ENCODE assay signal across 24 cellular contexts in the genomic region with DNA sequence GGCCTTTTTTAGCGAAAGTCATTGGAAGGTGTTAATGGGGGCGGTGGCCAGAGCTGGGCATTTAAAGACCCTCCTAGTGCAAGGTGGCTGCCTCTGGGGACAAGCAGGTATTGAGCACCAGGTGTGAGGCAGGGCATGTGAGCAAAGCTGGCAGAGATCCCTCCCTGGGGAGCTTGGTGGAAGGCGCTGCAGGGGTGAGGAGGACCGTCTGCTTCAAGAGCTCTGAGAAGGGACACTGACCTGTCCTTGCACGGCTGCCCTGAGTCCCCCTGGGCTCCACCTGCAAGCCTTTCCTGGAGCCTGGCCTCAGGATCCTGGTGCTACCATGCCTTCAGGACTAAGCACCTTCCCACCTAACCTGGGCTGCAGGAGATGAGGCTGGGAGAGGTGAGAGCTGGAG.
"Had no signal": no experiment of that assay in that cellular context is flagged by ENCODE, and none has a peak within 500 bp of the region (broad histone marks: within the 10 kb centered on the region; RNA-seq: fewer than 3 reads in every experiment).

No MANE protein-coding gene starts in this region.

- H3K36me3 ChIP-seq: ascending aorta, brain microvascular endothelial cell, ovary, prostate gland, tibial artery had no signal

- H3K27ac ChIP-seq: brain microvascular endothelial cell, prostate gland, VCaP had no signal

- ATAC-seq: activated CD8-positive, alpha-beta memory T cell treated with anti-CD3 and anti-CD28 coated beads, Interleukin-2, amount 10 ng/mL, durations not matched to agents 7 days and 5 days; activated CD8-positive, alpha-beta T cell treated with anti-CD3 and anti-CD28 coated beads for 36 hours; esophagus mucosa; left lobe of liver; natural killer cell had no signal

- H3K9me3 ChIP-seq: ascending aorta, ovary, prostate gland, tibial artery had no signal

- H3K4me3 ChIP-seq: hepatocyte, ovary, prostate gland had no signal

- DNase-seq: activated CD4-positive, alpha-beta T cell treated with anti-CD3 and anti-CD28 coated beads, Interleukin-2, amount 10 ng/mL, durations not matched to agents 7 days and 5 days; activated CD4-positive, CD25-positive, alpha-beta regulatory T cell treated with anti-CD3 and anti-CD28 coated beads, Interleukin-2, amount 50 U/mL, for 72 hours; activated CD8-positive, alpha-beta memory T cell treated with anti-CD3 and anti-CD28 coated beads, Interleukin-2, amount 10 ng/mL, durations not matched to agents 7 days and 5 days; activated CD8-positive, alpha-beta T cell treated with anti-CD3 and anti-CD28 coated beads for 36 hours; activated effector memory CD4-positive, alpha-beta T cell treated with anti-CD3 and anti-CD28 coated beads, Interleukin-2, amount 50 U/mL, for 16 hours; activated naive CD4-positive, alpha-beta T cell treated with anti-CD3 and anti-CD28 coated beads, Interleukin-2, amount 50 U/mL, for 16 hours; activated T-cell treated with anti-CD3 and anti-CD28 coated beads for 4 hours; brain microvascular endothelial cell; caudate nucleus; effector CD8-positive, alpha-beta T cell; glutamatergic neuron; immature natural killer cell; midbrain; natural killer cell; stimulated activated CD4-positive, alpha-beta T cell treated with anti-CD3 and anti-CD28 coated beads, Interleukin-12 subunit alpha, Interleukin-12 subunit beta, amount 100 ng/mL, for 4 hours; substantia nigra; tibial artery had no signal

- H3K27me3 ChIP-seq: ascending aorta, brain microvascular endothelial cell, hepatocyte, ovary, tibial artery had no signal
